Comparison of ENCODE assay signal across 8 cellular contexts in genomic region chr2:13046557-13047165, GRCh38.
A peak's percentile ranks its signal among the peaks of the same experiment; 100 is the strongest.
DNase-seq lines count a peak whose midpoint lies in the region; ATAC-seq and TF ChIP-seq lines count a peak whose summit lies in the region.
"Had no signal": no experiment of that assay in that cellular context is flagged by ENCODE, and none has a peak within 500 bp of the region (broad histone marks: within the 10 kb centered on the region; RNA-seq: fewer than 3 reads in every experiment).

No MANE protein-coding gene starts in this region.

- no peaks in the 10 kb centered on the region for H3K9me3 ChIP-seq in mammary epithelial cell (replicated peaks; ENCODE audit: insufficient read depth, low read length)
- H3K9me3 ChIP-seq: left lung had no signal

- H3K27ac ChIP-seq in mammary epithelial cell (ENCODE audit: insufficient read depth, low read depth, low read length) = no peak overlapping the region
- H3K27ac ChIP-seq: left lung had no signal

- H3K36me3 Mint-ChIP-seq in nephron (ENCODE audit: low read depth) = no peaks in the 10 kb centered on the region
- no peaks in the 10 kb centered on the region for H3K36me3 Mint-ChIP-seq in activated T-cell treated with anti-CD3 and anti-CD28 coated beads, Interleukin-2, amount 50 U/mL, for 24 hours (ENCODE audit: low read depth)

- no peak overlapping the region for H2AFZ ChIP-seq in mammary epithelial cell (ENCODE audit: low read depth, low read length)

- TF ChIP-seq CTCF in GM10248 (IDR thresholded peaks at IDR 0.05; ENCODE audit: control extremely low read depth, extremely low read depth, low read depth, missing control alignments) = peak; percentile 21
- peak; percentile 14 to 45 for TF ChIP-seq CTCF in mammary epithelial cell (conservative IDR thresholded peaks at IDR 0.05 in 1 of 2, IDR thresholded peaks at IDR 0.05 in 1 of 2; ENCODE audit: extremely low read depth in 1 of 2, insufficient read depth in 1 of 2, low read depth in 1 of 2, low read length in 2 of 2)
- TF ChIP-seq CTCF in nephron (IDR thresholded peaks at IDR 0.05; ENCODE audit: unreplicated experiment in 3 of 3) = peak; percentile 37 to 73 (median 38)

- H3K27me3 ChIP-seq in mammary epithelial cell (ENCODE audit: insufficient read depth, low read length) = no peaks in the 10 kb centered on the region
- H3K27me3 ChIP-seq: left lung had no signal

- no peaks in the 10 kb centered on the region for H3K36me3 ChIP-seq in mammary epithelial cell (ENCODE audit: insufficient read depth, low read length)
- H3K36me3 ChIP-seq: left lung had no signal

- no peaks in the 10 kb centered on the region for H4K20me1 ChIP-seq in mammary epithelial cell (ENCODE audit: insufficient read depth, low read length)

- dilution Hi-C loops in mammary epithelial cell (cut with HindIII; ENCODE audit: low sequenced_read_pairs) = no loop called here

- DNase-seq in GM10248 (ENCODE audit: extremely low spot score) (no peak), NAMALWA (ENCODE audit: low spot score) (peak; percentile 41), mammary epithelial cell (no peak)
- no peak for DNase-seq in activated T-cell treated with anti-CD3 and anti-CD28 coated beads, Interleukin-2, amount 50 U/mL, for 24 hours
- DNase-seq: left lung had no signal

- no peak overlapping the region for H3K4me3 Mint-ChIP-seq in nephron
- H3K4me3 Mint-ChIP-seq in activated T-cell treated with anti-CD3 and anti-CD28 coated beads, Interleukin-2, amount 50 U/mL, for 24 hours = no peak overlapping the region

- no peak overlapping the region for H3K4me2 ChIP-seq in mammary epithelial cell (ENCODE audit: insufficient read depth, low read depth, low read length)

- no peaks in the 10 kb centered on the region for H3K4me1 Mint-ChIP-seq in nephron
- no peaks in the 10 kb centered on the region for H3K4me1 Mint-ChIP-seq in activated T-cell treated with anti-CD3 and anti-CD28 coated beads, Interleukin-2, amount 50 U/mL, for 24 hours (ENCODE audit: low read depth)

- WGBS in mammary epithelial cell (ENCODE audit: low coverage, missing lambda C conversion rate) = 54% methylated on average over 2 of the region's 2 CpGs

- ATAC-seq in HG02973 (IDR thresholded peaks at IDR 0.05; ENCODE audit: unreplicated experiment) = no peak
- ATAC-seq in GM21576 (IDR thresholded peaks at IDR 0.05; ENCODE audit: unreplicated experiment) = no peak
- ATAC-seq: left lung had no signal

- H3K79me2 ChIP-seq in mammary epithelial cell (ENCODE audit: insufficient read depth, low read length) = no peaks in the 10 kb centered on the region

- no peak overlapping the region for H3K4me3 ChIP-seq in mammary epithelial cell (replicated peaks in 1 of 3; ENCODE audit: insufficient read depth in 1 of 3, low read depth in 2 of 3, low read length in 3 of 3)
- H3K4me3 ChIP-seq: left lung had no signal

- CTCF ChIA-PET in GM10248 (lab: Yijun Ruan, JAX) = interaction anchor here (0.7 to 0.8 kb wide), 2 partner anchors 10 to 14 kb away, joined by 3 read pairs; no protein-coding TSS in a partner anchor
- CTCF ChIA-PET in mammary epithelial cell (lab: Charles Lee; ENCODE audit: low non-redundant PET) = no interaction called here

- BruUV-seq in mammary epithelial cell (replicated peaks; lab: Mats Ljungman, UMichigan) = no TSS peak

- in situ Hi-C loops in mammary epithelial cell (cut with MboI; ENCODE audit: low sequenced_read_pairs in 2 of 2) = no loop called here

- no peak overlapping the region for H3K27ac Mint-ChIP-seq in nephron
- H3K27ac Mint-ChIP-seq in activated T-cell treated with anti-CD3 and anti-CD28 coated beads, Interleukin-2, amount 50 U/mL, for 24 hours = no peak overlapping the region

- no peak overlapping the region for H3K9ac ChIP-seq in mammary epithelial cell (ENCODE audit: insufficient read depth, low read length)

- peaks cover 10% of the 10 kb centered on the region for H3K9me3 Mint-ChIP-seq in nephron
- peaks cover 3% of the 10 kb centered on the region for H3K9me3 Mint-ChIP-seq in activated T-cell treated with anti-CD3 and anti-CD28 coated beads, Interleukin-2, amount 50 U/mL, for 24 hours

- intact Hi-C loops in mammary epithelial cell (cut with micrococcal nuclease) = no loop called here

- H3K4me1 ChIP-seq in mammary epithelial cell (ENCODE audit: insufficient read depth, low read length) = no peaks in the 10 kb centered on the region
- H3K4me1 ChIP-seq: left lung had no signal

- POLR2A ChIA-PET in GM10248 (lab: Yijun Ruan, JAX) = no interaction called here

- H3K27me3 Mint-ChIP-seq in nephron (ENCODE audit: low read depth) = no peaks in the 10 kb centered on the region
- peaks cover 40% of the 10 kb centered on the region for H3K27me3 Mint-ChIP-seq in activated T-cell treated with anti-CD3 and anti-CD28 coated beads, Interleukin-2, amount 50 U/mL, for 24 hours
